13 cellular contexts compared by ENCODE assay signal in genomic region chr6:36660771-36661471, GRCh38. TPM values are rescaled to one million over a fixed set of nuclear protein-coding genes. Genes with fewer than 3 reads are reported as not detected.
DNase-seq lines count a peak whose midpoint lies in the region; ATAC-seq and TF ChIP-seq lines count a peak whose summit lies in the region.
"Had no signal": no experiment of that assay in that cellular context is flagged by ENCODE, and none has a peak within 500 bp of the region (broad histone marks: within the 10 kb centered on the region; RNA-seq: fewer than 3 reads in every experiment).

No MANE protein-coding gene starts in this region.

- no peak for TF ChIP-seq EP300 in ovary (IDR thresholded peaks at IDR 0.05)

- WGBS in ovary, 3 donors, result 15 to 27% (median 21%) methylated on average over 42 to 44 of the region's 44 CpGs

- H3K9me3 ChIP-seq in right atrium auricular region (no peaks in the 10 kb centered on the region), ovary (no peaks in the 10 kb centered on the region)

- intact Hi-C loops in ovary (cut with DNase I), result no loop called here

- H3K4me1 ChIP-seq in right atrium auricular region (peaks cover 0 to 8% of the 10 kb centered on the region in 2 donors), ovary (ENCODE audit: insufficient read depth) (peaks cover 9% of the 10 kb centered on the region)

- TF ChIP-seq CTCF in right atrium auricular region (IDR thresholded peaks at IDR 0.05), result no peak
- TF ChIP-seq CTCF in ovary (IDR thresholded peaks at IDR 0.05), result no peak

- ATAC-seq in HG03460 (IDR thresholded peaks at IDR 0.05; ENCODE audit: unreplicated experiment), result no peak
- ATAC-seq in GM21737 (IDR thresholded peaks at IDR 0.05; ENCODE audit: unreplicated experiment), result no peak

- H3K4me3 ChIP-seq in right atrium auricular region (peak overlapping the region in 1 of 2 donors; percentile 24), ovary (no peak overlapping the region)

- no peaks in the 10 kb centered on the region for H3K27me3 ChIP-seq in right atrium auricular region
- no peaks in the 10 kb centered on the region for H3K27me3 ChIP-seq in ovary

- peak; percentile 69 for DNase-seq in CD1c-positive myeloid dendritic cell (ENCODE audit: extremely low spot score)
- peak; percentile 60 for DNase-seq in astrocyte of the hippocampus (ENCODE audit: low read depth, low spot score)
- DNase-seq in right atrium auricular region (ENCODE audit: low spot score), result peak; percentile 66
- DNase-seq in ovary, result peak; percentile 83 to 92 (median 89)
- no peak for DNase-seq in AML-193 (lab: John Stamatoyannopoulos, UW)
- DNase-seq in AG08396 (ENCODE audit: low spot score), result no peak
- DNase-seq: cerebellar nuclear complex; stimulated activated CD4-positive, alpha-beta T cell treated with anti-CD3 and anti-CD28 coated beads, Interleukin-2, amount 100 ng/mL, for 48 hours had no signal

- H3K27ac ChIP-seq in right atrium auricular region, result no peak overlapping the region
- peak overlapping the region in 1 of 2 donors; percentile 55 for H3K27ac ChIP-seq in ovary

- TF ChIP-seq POLR2A in ovary (IDR thresholded peaks at IDR 0.05), result no peak

- H3K36me3 ChIP-seq in right atrium auricular region, result no peaks in the 10 kb centered on the region
- H3K36me3 ChIP-seq in ovary, result no peaks in the 10 kb centered on the region

RNA-seq across cellular contexts. Expression of gene CDKN1A, which starts 17.6 kb away (rescaled TPM):
- total RNA-seq in right atrium auricular region, result 100 to 1,000 TPM in 1 of 2 donors, 10 to 100 TPM in 1; 63.8 to 128 TPM
- 100 to 1,000 TPM in 6 of 7 donors, 10 to 100 TPM in 1; 82.1 to 305 (median 129) TPM for total RNA-seq in ovary
- 100 to 1,000 TPM; 134 to 142 TPM for polyA plus RNA-seq in ovary

RNA-seq across cellular contexts. Expression of gene RAB44, which starts 36.7 kb away (rescaled TPM):
- total RNA-seq in right atrium auricular region, result under 1 TPM in 1 of 2 donors, not detected in 1; 0.12 TPM
- under 1 TPM in 4 of 7 donors, not detected in 3; 0.11 to 0.15 (median 0.13) TPM for total RNA-seq in ovary
- under 1 TPM; 0.04 to 0.12 TPM for polyA plus RNA-seq in ovary
- total RNA-seq: H4, HT-29, lung microvascular endothelial cell had no signal

Comparison
In these comparisons a context has a peak if more than half of its experiments do, and no peak if none do; other contexts are left out.
1. DNase-seq: peak in CD1c-positive myeloid dendritic cell (single experiment), astrocyte of the hippocampus (single experiment), right atrium auricular region (single experiment) and ovary (5 of 5); none in AML-193 (0 of 2) and AG08396 (single experiment).